Comparison of ENCODE assay signal across 24 cellular contexts in genomic region chr4:102589743-102590142, GRCh38.
DNase-seq lines count a peak whose midpoint lies in the region; ATAC-seq and TF ChIP-seq lines count a peak whose summit lies in the region.
"Had no signal": no experiment of that assay in that cellular context is flagged by ENCODE, and none has a peak within 500 bp of the region (broad histone marks: within the 10 kb centered on the region; RNA-seq: fewer than 3 reads in every experiment).

No MANE protein-coding gene starts in this region.

- TF ChIP-seq EP300 in upper lobe of left lung (IDR thresholded peaks at IDR 0.05): no peak

- no peak overlapping the region for H3K27ac ChIP-seq in upper lobe of left lung
- H3K27ac ChIP-seq: heart left ventricle, neural progenitor cell, RWPE1, thyroid gland had no signal

- H3K27me3 Mint-ChIP-seq in activated naive CD4-positive, alpha-beta T cell treated with anti-CD3 and anti-CD28 coated beads, Interleukin-2, amount 10 ng/mL, durations not matched to agents 7 days and 5 days: no peaks in the 10 kb centered on the region
- H3K27me3 Mint-ChIP-seq in activated naive CD8-positive, alpha-beta T cell treated with anti-CD3 and anti-CD28 coated beads, Interleukin-2, amount 10 ng/mL, durations not matched to agents 7 days and 5 days: no peaks in the 10 kb centered on the region
- no peaks in the 10 kb centered on the region for H3K27me3 Mint-ChIP-seq in stimulated activated naive CD8-positive, alpha-beta T cell treated with anti-CD3 and anti-CD28 coated beads, Interleukin-15, amount 100 ng/mL, for 72 hours

- no peak for TF ChIP-seq CTCF in upper lobe of left lung (IDR thresholded peaks at IDR 0.05)

- POLR2A ChIA-PET in activated naive CD8-positive, alpha-beta T cell treated with anti-CD3 and anti-CD28 coated beads, Interleukin-2, amount 10 ng/mL, durations not matched to agents 7 days and 5 days (lab: Charles Lee): interaction anchor here (1.2 to 3.0 kb wide), 2 partner anchors 8 to 23 kb away, joined by 6 to 14 read pairs; no protein-coding TSS in a partner anchor

- peaks cover 85% of the 10 kb centered on the region for H3K36me3 Mint-ChIP-seq in activated naive CD4-positive, alpha-beta T cell treated with anti-CD3 and anti-CD28 coated beads, Interleukin-2, amount 10 ng/mL, durations not matched to agents 7 days and 5 days
- H3K36me3 Mint-ChIP-seq in activated naive CD4-positive, alpha-beta T cell treated with anti-CD3 and anti-CD28 coated beads, Interleukin-2, amount 50 U/mL, for 72 hours: peaks cover 49 to 57% of the 10 kb centered on the region in 2 donors
- peaks cover 67% of the 10 kb centered on the region for H3K36me3 Mint-ChIP-seq in activated naive CD8-positive, alpha-beta T cell treated with anti-CD3 and anti-CD28 coated beads, Interleukin-2, amount 10 ng/mL, durations not matched to agents 7 days and 5 days

- H3K9me3 Mint-ChIP-seq in activated naive CD4-positive, alpha-beta T cell treated with anti-CD3 and anti-CD28 coated beads, Interleukin-2, amount 10 ng/mL, durations not matched to agents 7 days and 5 days: peaks cover 13% of the 10 kb centered on the region
- no peaks in the 10 kb centered on the region for H3K9me3 Mint-ChIP-seq in activated naive CD4-positive, alpha-beta T cell treated with anti-CD3 and anti-CD28 coated beads, Interleukin-2, amount 50 U/mL, for 72 hours
- no peaks in the 10 kb centered on the region for H3K9me3 Mint-ChIP-seq in activated naive CD8-positive, alpha-beta T cell treated with anti-CD3 and anti-CD28 coated beads, Interleukin-2, amount 10 ng/mL, durations not matched to agents 7 days and 5 days
- no peaks in the 10 kb centered on the region for H3K9me3 Mint-ChIP-seq in stimulated activated naive CD8-positive, alpha-beta T cell treated with anti-CD3 and anti-CD28 coated beads, Interleukin-15, amount 100 ng/mL, for 72 hours

- no peak for DNase-seq in activated naive CD4-positive, alpha-beta T cell treated with anti-CD3 and anti-CD28 coated beads, Interleukin-2, amount 10 ng/mL, durations not matched to agents 7 days and 5 days
- DNase-seq in activated naive CD4-positive, alpha-beta T cell treated with anti-CD3 and anti-CD28 coated beads, Interleukin-2, amount 50 U/mL, for 72 hours (ENCODE audit: low spot score in 2 of 2): no peak
- DNase-seq in activated naive CD8-positive, alpha-beta T cell treated with anti-CD3 and anti-CD28 coated beads, Interleukin-2, amount 10 ng/mL, durations not matched to agents 7 days and 5 days: no peak
- no peak for DNase-seq in stimulated activated naive CD8-positive, alpha-beta T cell treated with anti-CD3 and anti-CD28 coated beads, Interleukin-15, amount 100 ng/mL, for 72 hours
- DNase-seq in upper lobe of left lung: no peak
- no peak for DNase-seq in NCI-H2107 treated with DMSO at 0.1 percent for 48 hours (lab: John Stamatoyannopoulos, UW; ENCODE audit: unreplicated experiment)
- no peak for DNase-seq in kidney glomerular epithelial cell (lab: John Stamatoyannopoulos, UW)
- DNase-seq: activated CD4-positive, CD25-positive, alpha-beta regulatory T cell treated with anti-CD3 and anti-CD28 coated beads, Interleukin-2, amount 50 U/mL, for 72 hours; amniotic stem cell; cortex of kidney; DMS53; heart left ventricle; midbrain; NCI-H1105; NCI-H2107; NCI-H524 treated with DMSO at 0.1 percent for 48 hours; thyroid gland had no signal

- no peak overlapping the region for H3K4me3 ChIP-seq in upper lobe of left lung
- H3K4me3 ChIP-seq: GM12878, heart left ventricle, neural progenitor cell, thyroid gland had no signal

- peak overlapping the region; percentile 14 for H3K4me3 Mint-ChIP-seq in activated naive CD4-positive, alpha-beta T cell treated with anti-CD3 and anti-CD28 coated beads, Interleukin-2, amount 10 ng/mL, durations not matched to agents 7 days and 5 days
- H3K4me3 Mint-ChIP-seq in activated naive CD8-positive, alpha-beta T cell treated with anti-CD3 and anti-CD28 coated beads, Interleukin-2, amount 10 ng/mL, durations not matched to agents 7 days and 5 days: peak overlapping the region; percentile 56
- H3K4me3 Mint-ChIP-seq in stimulated activated naive CD8-positive, alpha-beta T cell treated with anti-CD3 and anti-CD28 coated beads, Interleukin-15, amount 100 ng/mL, for 72 hours: peak overlapping the region; percentile 13 to 43
- H3K4me3 Mint-ChIP-seq: neural progenitor cell had no signal

- no peaks in the 10 kb centered on the region for H3K4me1 ChIP-seq in upper lobe of left lung
- H3K4me1 ChIP-seq: neural progenitor cell, thyroid gland had no signal

- no peaks in the 10 kb centered on the region for H3K9me3 ChIP-seq in upper lobe of left lung
- H3K9me3 ChIP-seq: thyroid gland had no signal

- WGBS in upper lobe of left lung, 2 donors: 79 to 90% methylated on average over 3 of the region's 3 CpGs

- no peak for TF ChIP-seq POLR2A in upper lobe of left lung (IDR thresholded peaks at IDR 0.05)

- H3K27ac Mint-ChIP-seq in activated naive CD4-positive, alpha-beta T cell treated with anti-CD3 and anti-CD28 coated beads, Interleukin-2, amount 10 ng/mL, durations not matched to agents 7 days and 5 days: peak overlapping the region; percentile 81
- H3K27ac Mint-ChIP-seq in activated naive CD4-positive, alpha-beta T cell treated with anti-CD3 and anti-CD28 coated beads, Interleukin-2, amount 50 U/mL, for 72 hours: peak overlapping the region in 1 of 2 donors; percentile 75
- H3K27ac Mint-ChIP-seq in activated naive CD8-positive, alpha-beta T cell treated with anti-CD3 and anti-CD28 coated beads, Interleukin-2, amount 10 ng/mL, durations not matched to agents 7 days and 5 days: peak overlapping the region; percentile 52
- peak overlapping the region in 1 of 2 donors; percentile 69 for H3K27ac Mint-ChIP-seq in stimulated activated naive CD8-positive, alpha-beta T cell treated with anti-CD3 and anti-CD28 coated beads, Interleukin-15, amount 100 ng/mL, for 72 hours
- H3K27ac Mint-ChIP-seq: neural progenitor cell had no signal

- peaks cover 98% of the 10 kb centered on the region for H3K4me1 Mint-ChIP-seq in activated naive CD4-positive, alpha-beta T cell treated with anti-CD3 and anti-CD28 coated beads, Interleukin-2, amount 10 ng/mL, durations not matched to agents 7 days and 5 days
- peaks cover 81% of the 10 kb centered on the region for H3K4me1 Mint-ChIP-seq in activated naive CD8-positive, alpha-beta T cell treated with anti-CD3 and anti-CD28 coated beads, Interleukin-2, amount 10 ng/mL, durations not matched to agents 7 days and 5 days
- peaks cover 97% of the 10 kb centered on the region for H3K4me1 Mint-ChIP-seq in stimulated activated naive CD8-positive, alpha-beta T cell treated with anti-CD3 and anti-CD28 coated beads, Interleukin-15, amount 100 ng/mL, for 72 hours
- H3K4me1 Mint-ChIP-seq: neural progenitor cell had no signal

- no peaks in the 10 kb centered on the region for H3K27me3 ChIP-seq in upper lobe of left lung
- H3K27me3 ChIP-seq: heart left ventricle, neural progenitor cell, thyroid gland had no signal

- CTCF ChIA-PET in activated naive CD4-positive, alpha-beta T cell treated with anti-CD3 and anti-CD28 coated beads, Interleukin-2, amount 10 ng/mL, durations not matched to agents 7 days and 5 days (lab: Charles Lee): interaction anchor here (0.9 kb wide), 1 partner anchor 13 kb away, joined by 3 read pairs; no protein-coding TSS in a partner anchor

- ATAC-seq in activated naive CD4-positive, alpha-beta T cell treated with anti-CD3 and anti-CD28 coated beads, Interleukin-2, amount 50 U/mL, for 72 hours: no peak
- ATAC-seq in GM21381 (IDR thresholded peaks at IDR 0.05; ENCODE audit: unreplicated experiment): peak; percentile 37
- peak; percentile 31 for ATAC-seq in activated naive CD8-positive, alpha-beta T cell treated with anti-CD3 and anti-CD28 coated beads, Interleukin-2, amount 10 ng/mL, durations not matched to agents 7 days and 5 days (ENCODE audit: low read depth)
- no peak for ATAC-seq in stimulated activated naive CD8-positive, alpha-beta T cell treated with anti-CD3 and anti-CD28 coated beads, Interleukin-15, amount 100 ng/mL, for 72 hours
- no peak for ATAC-seq in upper lobe of left lung (ENCODE audit: low FRiP score in 2 of 2)
- ATAC-seq: GM12878, HCT116, heart left ventricle, left lobe of liver, SK-N-SH treated with all-trans-retinoic acid at 6 μM for 48 hours had no signal

- peaks cover 4 to 46% (median 13%) of the 10 kb centered on the region in 4 donors for H3K36me3 ChIP-seq in upper lobe of left lung
- H3K36me3 ChIP-seq: neural progenitor cell had no signal

Comparison
In these comparisons a context has a peak if more than half of its experiments do, and no peak if none do; other contexts are left out.
1. ATAC-seq: peak in GM21381 (single experiment) and activated naive CD8-positive, alpha-beta T cell treated with anti-CD3 and anti-CD28 coated beads, Interleukin-2, amount 10 ng/mL, durations not matched to agents 7 days and 5 days (single experiment); none in activated naive CD4-positive, alpha-beta T cell treated with anti-CD3 and anti-CD28 coated beads, Interleukin-2, amount 50 U/mL, for 72 hours (0 of 2), stimulated activated naive CD8-positive, alpha-beta T cell treated with anti-CD3 and anti-CD28 coated beads, Interleukin-15, amount 100 ng/mL, for 72 hours (single experiment) and upper lobe of left lung (0 of 2).
2. Peak in every context shown above with its lines, with median percentiles within 50 percentile points of each other: H3K4me3 Mint-ChIP-seq.